Comparison of ENCODE assay signal across 8 cellular contexts in genomic region chr1:183652547-183653467, GRCh38. TPM values are rescaled to one million over a fixed set of nuclear protein-coding genes. Genes with fewer than 3 reads are reported as not detected.
DNase-seq lines count a peak whose midpoint lies in the region; ATAC-seq, FAIRE-seq and TF ChIP-seq lines count a peak whose summit lies in the region.

APOBEC4 (minus strand) TSS chr1:183653316; CDS start chr1:183648781, 4,535 bp downstream.

- H3K14ac ChIP-seq in H1 (ENCODE audit: insufficient read length) = no peak within 1 kb of the TSS
- no peak within 1 kb of the TSS for H3K14ac ChIP-seq in neuronal stem cell (ENCODE audit: low read length)

- no peak for TF ChIP-seq RAD21 in H1 (IDR thresholded peaks at IDR 0.05 in 1 of 2, conservative IDR thresholded peaks at IDR 0.05 in 1 of 2; ENCODE audit: low read depth in 2 of 2, low read length in 2 of 2)

- CTCF ChIA-PET in MCF 10A (lab: Yijun Ruan, JAX) (interaction anchor here (0.8 to 6.2 kb wide), 6 partner anchors 13 to 279 kb away, joined by 3 to 225 read pairs (median 5); no protein-coding TSS in a partner anchor), H1 (lab: Charles Lee; ENCODE audit: partially characterized antibody) (interaction anchor here (0.7 to 6.2 kb wide), 6 partner anchors 19 to 263 kb away, joined by 3 to 87 read pairs (median 11); no protein-coding TSS in a partner anchor)

- H3K23me2 ChIP-seq in H1 (ENCODE audit: low read depth, low read length) = no peaks in the 10 kb centered on the region

- no peak within 1 kb of the TSS for H2BK20ac ChIP-seq in H1 (ENCODE audit: low read length)

- no peaks in the 10 kb centered on the region for H4K20me1 ChIP-seq in H1 (replicated peaks in 1 of 2; ENCODE audit: control insufficient read depth in 1 of 2, insufficient read depth in 2 of 2, low read length in 2 of 2)

- no peak for TF ChIP-seq CTCF in MCF 10A (IDR thresholded peaks at IDR 0.05; ENCODE audit: unreplicated experiment)
- TF ChIP-seq CTCF in breast epithelium (IDR thresholded peaks at IDR 0.05) = no peak
- no peak for TF ChIP-seq CTCF in H1 (IDR thresholded peaks at IDR 0.05; ENCODE audit: control extremely low read depth in 1 of 3, insufficient read depth in 1 of 3, low read depth in 1 of 3, low read length in 3 of 3)

- H2BK120ac ChIP-seq in H1 (replicated peaks; ENCODE audit: low read depth, low read length) (no peak within 1 kb of the TSS), neuronal stem cell (ENCODE audit: low read depth, low read length) (no peak within 1 kb of the TSS)

- no peak within 1 kb of the TSS for H3K9ac ChIP-seq in H1 (replicated peaks in 1 of 4; ENCODE audit: extremely low read depth in 1 of 4, low read depth in 3 of 4, low read length in 3 of 4)
- no peak within 1 kb of the TSS for H3K9ac ChIP-seq in neuronal stem cell (ENCODE audit: low read depth, low read length, poor library complexity)

- H3K18ac ChIP-seq in H1 (ENCODE audit: extremely low read depth, low read length) (no peak within 1 kb of the TSS), neuronal stem cell (ENCODE audit: low read length) (no peak within 1 kb of the TSS)

- TF ChIP-seq POLR2A in breast epithelium (IDR thresholded peaks at IDR 0.05) (no peak), H1 (IDR thresholded peaks at IDR 0.05; ENCODE audit: control extremely low read depth in 1 of 2, low read depth in 2 of 2, low read length in 2 of 2) (no peak)

- H3K36me3 Mint-ChIP-seq in MCF 10A (ENCODE audit: insufficient read depth, unreplicated experiment) = no peaks in the 10 kb centered on the region

- WGBS in H1 (ENCODE audit: extremely low coverage in 1 of 2, insufficient coverage in 1 of 2, insufficient read length in 1 of 2, insufficient replicate concordance in 2 of 2, low coverage in 1 of 2, low lambda C conversion rate in 2 of 2, missing lambda C conversion rate in 1 of 2), 2 experiments = 78% methylated on average over 5 of the region's 5 CpGs; no CpG with 5 or more reads in 1 of the 2 experiments
- no CpG with 5 or more reads among the region's 5 CpGs for WGBS in neuronal stem cell (ENCODE audit: extremely low coverage in 2 of 2, insufficient read length in 2 of 2, insufficient replicate concordance in 1 of 2), 2 donors

- H2BK5ac ChIP-seq in H1 (ENCODE audit: low read depth, low read length) = no peak within 1 kb of the TSS
- H2BK5ac ChIP-seq in neuronal stem cell (ENCODE audit: low read length) = no peak within 1 kb of the TSS

- no peak within 1 kb of the TSS for H3K27ac Mint-ChIP-seq in MCF 10A (ENCODE audit: low read depth, unreplicated experiment)

- H3K4me1 ChIP-seq in breast epithelium (no peaks in the 10 kb centered on the region), H1 (replicated peaks in 1 of 4; ENCODE audit: control insufficient read depth in 3 of 4, insufficient read depth in 4 of 4, low read length in 3 of 4) (no peaks in the 10 kb centered on the region), neuronal stem cell (ENCODE audit: control insufficient read depth in 2 of 2, insufficient read depth in 1 of 2, low read depth in 1 of 2, low read length in 2 of 2) (peaks cover 2 to 4% of the 10 kb centered on the region in 2 donors)

- no peak within 1 kb of the TSS for H2BK15ac ChIP-seq in H1 (ENCODE audit: low read length)
- no peak within 1 kb of the TSS for H2BK15ac ChIP-seq in neuronal stem cell (ENCODE audit: low read length)

- H3K27ac ChIP-seq in breast epithelium (no peak within 1 kb of the TSS), H1 (ENCODE audit: low read depth, low read length) (no peak within 1 kb of the TSS), temporal lobe (ENCODE audit: low read depth, low read length) (peak within 1 kb of the TSS; percentile 1), neuronal stem cell (replicated peaks; ENCODE audit: low read length) (no peak within 1 kb of the TSS)

- H2AK5ac ChIP-seq in H1 (ENCODE audit: low read depth, low read length) = no peak within 1 kb of the TSS
- no peak within 1 kb of the TSS for H2AK5ac ChIP-seq in neuronal stem cell (ENCODE audit: low read depth, low read length)

- H3K23ac ChIP-seq in H1 (ENCODE audit: insufficient read length) (no peak within 1 kb of the TSS), neuronal stem cell (ENCODE audit: low read depth, low read length, poor library complexity) (no peak within 1 kb of the TSS)

- H3K56ac ChIP-seq in H1 (replicated peaks; ENCODE audit: insufficient read length, low read depth, low read length) = no peak within 1 kb of the TSS

- H4K91ac ChIP-seq in H1 (replicated peaks; ENCODE audit: insufficient read length, low read length) = no peak within 1 kb of the TSS
- H4K91ac ChIP-seq in neuronal stem cell (ENCODE audit: low read depth, low read length, poor library complexity) = no peak within 1 kb of the TSS

- DNase-seq in MCF 10A (ENCODE audit: unreplicated experiment) (peak; percentile 31), breast epithelium (ENCODE audit: low spot score in 2 of 2) (no peak), NCI-H524 (lab: John Stamatoyannopoulos, UW) (peak; percentile 96 to 98), H1 (ENCODE audit: low read depth in 1 of 2, low spot score in 2 of 2) (no peak), neuronal stem cell (ENCODE audit: low spot score) (no peak), frontal cortex (ENCODE audit: low spot score in 2 of 2) (no peak)

- no peaks in the 10 kb centered on the region for H3K79me1 ChIP-seq in H1 (ENCODE audit: low read depth, low read length)
- no peaks in the 10 kb centered on the region for H3K79me1 ChIP-seq in neuronal stem cell (ENCODE audit: low read depth, low read length)

- H3K79me2 ChIP-seq in H1 (ENCODE audit: control insufficient read depth in 1 of 2, insufficient read depth in 2 of 2, low read length in 2 of 2) = no peaks in the 10 kb centered on the region

- no peak for ATAC-seq in HG02840 (IDR thresholded peaks at IDR 0.05; ENCODE audit: low FRiP score, unreplicated experiment)

- H3K9me3 ChIP-seq in breast epithelium (no peaks in the 10 kb centered on the region), H1 (ENCODE audit: insufficient read depth in 2 of 2, low read depth in 1 of 2, low read length in 1 of 2) (peaks cover 0 to 2% of the 10 kb centered on the region in 2 experiments; a peak in 1 of 4 replicates), neuronal stem cell (replicated peaks in 1 of 2; ENCODE audit: control insufficient read depth in 2 of 2, insufficient read depth in 1 of 2, low read depth in 1 of 2, low read length in 2 of 2) (peaks cover 0 to 4% of the 10 kb centered on the region in 2 donors)

- H4K8ac ChIP-seq in H1 (ENCODE audit: extremely low read depth, insufficient read depth, low read length) (no peak within 1 kb of the TSS), neuronal stem cell (ENCODE audit: low read depth, low read length) (no peak within 1 kb of the TSS)

- H3K4me2 ChIP-seq in H1 (ENCODE audit: insufficient read depth in 1 of 2, low read depth in 2 of 2, low read length in 2 of 2) (no peak within 1 kb of the TSS), neuronal stem cell (ENCODE audit: insufficient read depth, low read length, poor library complexity, severe bottlenecking) (no peak within 1 kb of the TSS)

- no peaks in the 10 kb centered on the region for H3K27me3 Mint-ChIP-seq in MCF 10A (ENCODE audit: insufficient read depth, unreplicated experiment)

- H4K5ac ChIP-seq in H1 (ENCODE audit: insufficient read length, low read depth, low read length) = no peak within 1 kb of the TSS

- intact Hi-C loops in MCF 10A (cut with micrococcal nuclease) (no loop called here), breast epithelium (cut with DNase I; ENCODE audit: low total_unique reads) (loop anchor here (10.0 kb wide), 1 partner anchor 262 kb away; no protein-coding TSS in a partner anchor)

- POLR2A ChIA-PET in MCF 10A (lab: Yijun Ruan, JAX) (interaction anchor here (0.6 to 3.9 kb wide), 5 partner anchors 17 to 1239 kb away, joined by 3 to 36 read pairs (median 3); partner anchors contain the start of gene ARPC5), H1 (lab: Charles Lee; ENCODE audit: partially characterized antibody) (no interaction called here)

- H3K36me3 ChIP-seq in breast epithelium = no peaks in the 10 kb centered on the region
- H3K36me3 ChIP-seq in H1 (ENCODE audit: control insufficient read depth in 2 of 4, insufficient read depth in 4 of 4, low read length in 3 of 4) = no peaks in the 10 kb centered on the region
- no peaks in the 10 kb centered on the region for H3K36me3 ChIP-seq in neuronal stem cell (replicated peaks in 1 of 2; ENCODE audit: control insufficient read depth in 2 of 2, insufficient read depth in 2 of 2, low read length in 2 of 2)

- no peaks in the 10 kb centered on the region for H3K9me3 Mint-ChIP-seq in MCF 10A (ENCODE audit: unreplicated experiment)

- peaks cover 19% of the 10 kb centered on the region for H3K4me1 Mint-ChIP-seq in MCF 10A (ENCODE audit: insufficient read depth, unreplicated experiment)

- no peak within 1 kb of the TSS for H3K4ac ChIP-seq in H1 (replicated peaks; ENCODE audit: insufficient read length, low read depth, low read length)
- H3K4ac ChIP-seq in neuronal stem cell (ENCODE audit: low read length) = no peak within 1 kb of the TSS

- H2BK12ac ChIP-seq in H1 (ENCODE audit: low read depth, low read length) (no peak within 1 kb of the TSS), neuronal stem cell (ENCODE audit: low read length) (no peak within 1 kb of the TSS)

- TF ChIP-seq EP300 in H1 (IDR thresholded peaks at IDR 0.05; ENCODE audit: borderline replicate concordance in 1 of 2, low read depth in 2 of 2, low read length in 2 of 2) = no peak

- BruUV-seq in MCF 10A (replicated peaks; lab: Mats Ljungman, UMichigan) = no TSS peak

- no peak within 1 kb of the TSS for H3K4me3 Mint-ChIP-seq in MCF 10A (ENCODE audit: unreplicated experiment)

- H3K27me3 ChIP-seq in breast epithelium = no peaks in the 10 kb centered on the region
- no peaks in the 10 kb centered on the region for H3K27me3 ChIP-seq in H1 (replicated peaks in 1 of 4; ENCODE audit: control insufficient read depth in 3 of 4, extremely low read depth in 1 of 4, insufficient read depth in 3 of 4, low read length in 3 of 4)
- no peaks in the 10 kb centered on the region for H3K27me3 ChIP-seq in neuronal stem cell (ENCODE audit: control insufficient read depth in 3 of 3, insufficient read depth in 3 of 3, low read depth in 1 of 3, low read length in 3 of 3)

- no peak within 1 kb of the TSS for H3K4me3 ChIP-seq in breast epithelium
- no peak within 1 kb of the TSS for H3K4me3 ChIP-seq in H1 (ENCODE audit: extremely low read depth in 1 of 4, insufficient read depth in 2 of 4, low read depth in 3 of 4, low read length in 4 of 4)
- no peak within 1 kb of the TSS for H3K4me3 ChIP-seq in neuronal stem cell (ENCODE audit: low read length in 2 of 2)

- H2AFZ ChIP-seq in H1 (ENCODE audit: low read length) = no peak within 1 kb of the TSS
- no peak within 1 kb of the TSS for H2AFZ ChIP-seq in neuronal stem cell (ENCODE audit: low read length)

- FAIRE-seq in H1 (lab: Jason Lieb, UNC) = peak; percentile 72
- no peak for FAIRE-seq in frontal cortex (lab: Jason Lieb, UNC)

RNA-seq across cellular contexts. Expression of gene APOBEC4, which starts in this region (rescaled TPM):
- not detected in 2 replicates for total RNA-seq in MCF 10A (2022)
- not detected for total RNA-seq in breast epithelium
- total RNA-seq in H1 (2021; fragmentation: NEBNext Ultra II Directional; extraction: Animal tissue kit (Norgen Biotek cat#: 25700)) = not detected in 2 replicates
- not detected in 2 replicates for polyA plus RNA-seq in H1 (2011; rRNA removed)
- polyA plus RNA-seq in H1 (2011; cell fraction: cytosol; rRNA removed) = not detected
- polyA plus RNA-seq in H1 (2011; cell fraction: nucleus; rRNA removed) = not detected
- not detected in 4 replicates for polyA plus RNA-seq in H1 (2012, experiment 1 of 2)
- polyA plus RNA-seq in H1 (2012, experiment 2 of 2) = not detected
- not detected for polyA plus RNA-seq in H1 (2013, experiment 1 of 2)
- polyA plus RNA-seq in H1 (2013, experiment 2 of 2) = not detected
- polyA minus RNA-seq in H1 (2011; rRNA and poly(A)+ RNA removed) = not detected in 2 replicates
- polyA minus RNA-seq in H1 (2011; cell fraction: cytosol; rRNA and poly(A)+ RNA removed) = not detected
- not detected for polyA minus RNA-seq in H1 (2011; cell fraction: nucleus; rRNA and poly(A)+ RNA removed)
- not detected for total RNA-seq in temporal lobe
- polyA plus RNA-seq in neuronal stem cell (2013, experiment 1 of 2) = not detected
- polyA plus RNA-seq in neuronal stem cell (2013, experiment 2 of 2) = not detected
- not detected for total RNA-seq in frontal cortex

Comparison
In these comparisons a context has a peak if more than half of its experiments do, and no peak if none do; other contexts are left out.
1. Peak in DNase-seq in MCF 10A; RNA of the gene not detected or under 1 TPM.
2. DNase-seq: peak in NCI-H524 (2 of 2); none in breast epithelium (0 of 2), H1 (0 of 2), neuronal stem cell (single experiment) and frontal cortex (0 of 2).